ENCODE assay signal across 14 cellular contexts in genomic region chr21:42337276-42337675, GRCh38. TPM values are rescaled to one million over a fixed set of nuclear protein-coding genes. Genes with fewer than 3 reads are reported as not detected.
"Had no signal": no experiment of that assay in that cellular context is flagged by ENCODE, and none has a peak within 500 bp of the region (broad histone marks: within the 10 kb centered on the region; RNA-seq: fewer than 3 reads in every experiment).

No MANE protein-coding gene starts in this region.

- H3K36me3 Mint-ChIP-seq: activated CD4-positive, alpha-beta memory T cell treated with anti-CD3 and anti-CD28 coated beads for 36 hours; neural progenitor cell had no signal

- H3K4me3 Mint-ChIP-seq: activated CD4-positive, alpha-beta memory T cell treated with anti-CD3 and anti-CD28 coated beads for 36 hours; activated naive CD4-positive, alpha-beta T cell treated with anti-CD3 and anti-CD28 coated beads for 36 hours; effector memory CD8-positive, alpha-beta T cell had no signal

- H3K27ac Mint-ChIP-seq: activated CD4-positive, alpha-beta memory T cell treated with anti-CD3 and anti-CD28 coated beads for 36 hours; activated naive CD4-positive, alpha-beta T cell treated with anti-CD3 and anti-CD28 coated beads for 36 hours; activated T-helper 2 cell treated with anti-CD3 and anti-CD28 coated beads, Interferon-gamma antibody, Interleukin-2, Interleukin-4, amounts not matched to agents 10 μg/mL and 5 μg/mL and 100 μg/mL, durations not matched to agents 14 hours and 24 hours and 36 hours; effector memory CD8-positive, alpha-beta T cell; stimulated activated naive B cell treated with anti-CD40 and anti-IgM and Interleukin-4, amounts not matched to agents 10 μg/mL and 1 μg/mL and 100 μg/mL, for 72 hours had no signal

- H3K9me3 Mint-ChIP-seq: activated CD4-positive, alpha-beta memory T cell treated with anti-CD3 and anti-CD28 coated beads for 36 hours; effector memory CD8-positive, alpha-beta T cell; neural progenitor cell had no signal

RNA-seq across cellular contexts. Expression of gene TFF2, which starts 13.5 kb away (rescaled TPM):
- total RNA-seq: activated CD4-positive, alpha-beta memory T cell treated with anti-CD3 and anti-CD28 coated beads for 36 hours; activated naive CD4-positive, alpha-beta T cell treated with anti-CD3 and anti-CD28 coated beads for 36 hours; activated T-helper 2 cell treated with anti-CD3 and anti-CD28 coated beads, Interferon-gamma antibody, Interleukin-2, Interleukin-4, amounts not matched to agents 10 μg/mL and 5 μg/mL and 100 μg/mL, durations not matched to agents 14 hours and 24 hours and 36 hours; astrocyte; chondrocyte; dermis blood vessel endothelial cell; gastrocnemius medialis; heart right ventricle; lung; pulmonary artery endothelial cell; SK-MEL-5 had no signal

RNA-seq across cellular contexts. Expression of gene TFF3, which starts 22.1 kb away (rescaled TPM):
- total RNA-seq: activated CD4-positive, alpha-beta memory T cell treated with anti-CD3 and anti-CD28 coated beads for 36 hours; activated naive CD4-positive, alpha-beta T cell treated with anti-CD3 and anti-CD28 coated beads for 36 hours; activated T-helper 2 cell treated with anti-CD3 and anti-CD28 coated beads, Interferon-gamma antibody, Interleukin-2, Interleukin-4, amounts not matched to agents 10 μg/mL and 5 μg/mL and 100 μg/mL, durations not matched to agents 14 hours and 24 hours and 36 hours; astrocyte; pulmonary artery endothelial cell had no signal

RNA-seq across cellular contexts. Expression of gene TFF1, which starts 29.1 kb away (rescaled TPM):
- total RNA-seq: activated CD4-positive, alpha-beta memory T cell treated with anti-CD3 and anti-CD28 coated beads for 36 hours; activated naive CD4-positive, alpha-beta T cell treated with anti-CD3 and anti-CD28 coated beads for 36 hours; astrocyte; chondrocyte; dermis blood vessel endothelial cell; gastrocnemius medialis; heart right ventricle; pulmonary artery endothelial cell; SK-MEL-5 had no signal

RNA-seq across cellular contexts. Expression of gene TMPRSS3, which starts 58.6 kb away (rescaled TPM):
- total RNA-seq: astrocyte, chondrocyte, dermis blood vessel endothelial cell, gastrocnemius medialis, pulmonary artery endothelial cell had no signal
